Comparison of ENCODE assay signal across 11 cellular contexts in the genomic region with DNA sequence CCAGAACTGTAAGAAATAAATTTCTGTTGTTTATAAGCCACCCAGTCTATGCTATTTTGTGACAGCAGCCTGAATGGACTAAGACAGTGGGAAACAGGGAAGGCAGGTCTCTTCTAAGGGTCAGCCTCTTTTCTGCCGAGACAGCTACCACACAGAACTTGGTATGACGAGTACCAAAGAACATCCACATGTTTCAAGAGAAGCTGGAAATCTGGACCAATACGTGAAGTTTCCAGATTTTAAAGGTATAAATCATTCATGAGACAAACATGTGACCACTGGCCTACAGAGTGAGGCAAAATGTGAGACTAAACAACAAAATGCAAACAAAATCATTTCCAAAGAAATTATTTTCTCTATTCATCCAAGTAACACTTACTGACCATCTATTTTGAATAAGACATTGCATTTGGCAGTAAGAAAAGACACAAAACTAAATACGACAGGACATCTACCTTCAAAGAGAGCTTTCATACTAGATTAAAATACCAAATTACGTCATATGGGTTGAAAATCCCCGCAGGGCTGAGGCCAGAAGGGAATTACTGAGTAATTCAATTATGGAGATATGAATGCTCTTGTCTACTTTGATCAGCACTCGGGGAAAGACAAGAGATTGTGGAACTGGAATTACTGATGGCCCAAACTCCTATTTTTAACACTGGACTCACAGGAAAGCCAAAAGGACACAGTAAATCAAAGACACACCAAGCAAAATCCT. TPM values are rescaled to one million over a fixed set of nuclear protein-coding genes. Genes with fewer than 3 reads are reported as not detected.
A peak's percentile ranks its signal among the peaks of the same experiment; 100 is the strongest.
DNase-seq lines count a peak whose midpoint lies in the region; ATAC-seq and TF ChIP-seq lines count a peak whose summit lies in the region.
"Had no signal": no experiment of that assay in that cellular context is flagged by ENCODE, and none has a peak within 500 bp of the region (broad histone marks: within the 10 kb centered on the region; RNA-seq: fewer than 3 reads in every experiment).

No MANE protein-coding gene starts in this region.

- no TSS peak for BruUV-seq in mammary epithelial cell (replicated peaks; lab: Mats Ljungman, UMichigan)

- no peak for ATAC-seq in lower lobe of right lung
- no peak for ATAC-seq in natural killer cell treated with Interleukin-12 subunit alpha and Interleukin-12 subunit beta and Interleukin-15 and Interleukin-18, amount 100 ng/mL, for 72 hours
- ATAC-seq in activated CD8-positive, alpha-beta T cell treated with anti-CD3 and anti-CD28 coated beads for 36 hours: no peak
- ATAC-seq: activated CD8-positive, alpha-beta T cell treated with anti-CD3 and anti-CD28 coated beads, Interleukin-2, amount 10 ng/mL, durations not matched to agents 7 days and 5 days; activated naive CD8-positive, alpha-beta T cell treated with anti-CD3 and anti-CD28 coated beads, Interleukin-2, amount 50 U/mL, for 24 hours had no signal

- in situ Hi-C loops in mammary epithelial cell (cut with MboI; ENCODE audit: low sequenced_read_pairs in 2 of 2): no loop called here

- no peaks in the 10 kb centered on the region for H3K9me3 Mint-ChIP-seq in natural killer cell treated with Interleukin-12 subunit alpha and Interleukin-12 subunit beta and Interleukin-15 and Interleukin-18, amount 100 ng/mL, for 72 hours
- H3K9me3 Mint-ChIP-seq in activated CD8-positive, alpha-beta T cell treated with anti-CD3 and anti-CD28 coated beads for 36 hours: no peaks in the 10 kb centered on the region
- H3K9me3 Mint-ChIP-seq: activated naive CD8-positive, alpha-beta T cell treated with anti-CD3 and anti-CD28 coated beads, Interleukin-2, amount 50 U/mL, for 24 hours had no signal

- H3K27ac Mint-ChIP-seq in natural killer cell treated with Interleukin-12 subunit alpha and Interleukin-12 subunit beta and Interleukin-15 and Interleukin-18, amount 100 ng/mL, for 72 hours: no peak overlapping the region
- no peak overlapping the region for H3K27ac Mint-ChIP-seq in activated CD8-positive, alpha-beta T cell treated with anti-CD3 and anti-CD28 coated beads for 36 hours
- H3K27ac Mint-ChIP-seq: activated CD8-positive, alpha-beta T cell treated with anti-CD3 and anti-CD28 coated beads, Interleukin-2, amount 10 ng/mL, durations not matched to agents 7 days and 5 days; activated naive CD8-positive, alpha-beta T cell treated with anti-CD3 and anti-CD28 coated beads, Interleukin-2, amount 50 U/mL, for 24 hours had no signal

- POLR2A ChIA-PET in activated CD8-positive, alpha-beta T cell treated with anti-CD3 and anti-CD28 coated beads for 36 hours (lab: Charles Lee): no interaction called here

- H3K4me1 ChIP-seq in KMS-11 (ENCODE audit: low read depth, poor library complexity, severe bottlenecking) (peaks cover 100% of the 10 kb centered on the region), mammary epithelial cell (ENCODE audit: insufficient read depth, low read length) (peaks cover 29% of the 10 kb centered on the region), lower lobe of right lung (peaks cover 90% of the 10 kb centered on the region), suprapubic skin (peaks cover 78% of the 10 kb centered on the region)

- H3K4me2 ChIP-seq in KMS-11 (peak overlapping the region; percentile 91; the same call in 1 of the 2 replicates), mammary epithelial cell (ENCODE audit: insufficient read depth, low read depth, low read length) (peak overlapping the region; percentile 26)

- no peaks in the 10 kb centered on the region for H3K27me3 ChIP-seq in KMS-11 (ENCODE audit: insufficient read depth, low read depth)
- no peaks in the 10 kb centered on the region for H3K27me3 ChIP-seq in mammary epithelial cell (ENCODE audit: insufficient read depth, low read length)
- no peaks in the 10 kb centered on the region for H3K27me3 ChIP-seq in lower lobe of right lung (ENCODE audit: low read depth)
- no peaks in the 10 kb centered on the region for H3K27me3 ChIP-seq in suprapubic skin

- no peak for TF ChIP-seq POLR2A in suprapubic skin (IDR thresholded peaks at IDR 0.05)

- no peak overlapping the region for H3K4me3 Mint-ChIP-seq in natural killer cell treated with Interleukin-12 subunit alpha and Interleukin-12 subunit beta and Interleukin-15 and Interleukin-18, amount 100 ng/mL, for 72 hours
- no peak overlapping the region for H3K4me3 Mint-ChIP-seq in activated CD8-positive, alpha-beta T cell treated with anti-CD3 and anti-CD28 coated beads for 36 hours
- H3K4me3 Mint-ChIP-seq: activated CD8-positive, alpha-beta T cell treated with anti-CD3 and anti-CD28 coated beads, Interleukin-2, amount 10 ng/mL, durations not matched to agents 7 days and 5 days; activated naive CD8-positive, alpha-beta T cell treated with anti-CD3 and anti-CD28 coated beads, Interleukin-2, amount 50 U/mL, for 24 hours had no signal

- CTCF ChIA-PET in mammary epithelial cell (lab: Charles Lee; ENCODE audit: low non-redundant PET): no interaction called here
- CTCF ChIA-PET in activated CD8-positive, alpha-beta T cell treated with anti-CD3 and anti-CD28 coated beads for 36 hours (lab: Charles Lee): interaction anchor here (1.1 to 2.5 kb wide), 2 partner anchors 27 to 149 kb away, joined by 3 to 9 read pairs; no protein-coding TSS in a partner anchor

- H3K4me1 Mint-ChIP-seq in natural killer cell treated with Interleukin-12 subunit alpha and Interleukin-12 subunit beta and Interleukin-15 and Interleukin-18, amount 100 ng/mL, for 72 hours (ENCODE audit: low read depth in 2 of 2): peaks cover 7 to 14% of the 10 kb centered on the region in 2 donors
- peaks cover 28% of the 10 kb centered on the region for H3K4me1 Mint-ChIP-seq in activated CD8-positive, alpha-beta T cell treated with anti-CD3 and anti-CD28 coated beads for 36 hours (ENCODE audit: low read depth)

- H3K9ac ChIP-seq in KMS-11 (no peak overlapping the region), mammary epithelial cell (ENCODE audit: insufficient read depth, low read length) (no peak overlapping the region)

- no peaks in the 10 kb centered on the region for H3K36me3 ChIP-seq in KMS-11 (ENCODE audit: insufficient read depth)
- H3K36me3 ChIP-seq in mammary epithelial cell (ENCODE audit: insufficient read depth, low read length): no peaks in the 10 kb centered on the region
- H3K36me3 ChIP-seq in lower lobe of right lung: no peaks in the 10 kb centered on the region
- H3K36me3 ChIP-seq in suprapubic skin: no peaks in the 10 kb centered on the region

- no peaks in the 10 kb centered on the region for H3K36me3 Mint-ChIP-seq in natural killer cell treated with Interleukin-12 subunit alpha and Interleukin-12 subunit beta and Interleukin-15 and Interleukin-18, amount 100 ng/mL, for 72 hours
- H3K36me3 Mint-ChIP-seq in activated CD8-positive, alpha-beta T cell treated with anti-CD3 and anti-CD28 coated beads for 36 hours (ENCODE audit: low read depth): no peaks in the 10 kb centered on the region

- H4K20me1 ChIP-seq in KMS-11 (ENCODE audit: insufficient read depth) (no peaks in the 10 kb centered on the region), mammary epithelial cell (ENCODE audit: insufficient read depth, low read length) (no peaks in the 10 kb centered on the region)

- H3K79me2 ChIP-seq in KMS-11 (ENCODE audit: insufficient read depth, low read depth): peaks cover 100% of the 10 kb centered on the region
- H3K79me2 ChIP-seq in mammary epithelial cell (ENCODE audit: insufficient read depth, low read length): peaks cover 89% of the 10 kb centered on the region

- TF ChIP-seq EP300 in suprapubic skin (IDR thresholded peaks at IDR 0.05): no peak

- intact Hi-C loops in mammary epithelial cell (cut with micrococcal nuclease) (no loop called here), lower lobe of right lung (cut with DNase I) (no loop called here)
- intact Hi-C loops in activated CD8-positive, alpha-beta T cell treated with anti-CD3 and anti-CD28 coated beads for 36 hours (cut with micrococcal nuclease): no loop called here

- TF ChIP-seq CTCF in KMS-11 (conservative IDR thresholded peaks at IDR 0.05; ENCODE audit: low read depth, low read length) (no peak), mammary epithelial cell (conservative IDR thresholded peaks at IDR 0.05 in 1 of 2, IDR thresholded peaks at IDR 0.05 in 1 of 2; ENCODE audit: extremely low read depth in 1 of 2, insufficient read depth in 1 of 2, low read depth in 1 of 2, low read length in 2 of 2) (no peak), lower lobe of right lung (IDR thresholded peaks at IDR 0.05) (no peak), suprapubic skin (IDR thresholded peaks at IDR 0.05) (no peak)
- TF ChIP-seq CTCF in activated CD8-positive, alpha-beta T cell treated with anti-CD3 and anti-CD28 coated beads for 36 hours (IDR thresholded peaks at IDR 0.05): no peak

- H3K27ac ChIP-seq in KMS-11 (peak overlapping the region; percentile 9; the same call in 1 of the 2 replicates), mammary epithelial cell (ENCODE audit: insufficient read depth, low read depth, low read length) (peak overlapping the region; percentile 11), lower lobe of right lung (peak overlapping the region; percentile 47), suprapubic skin (peak overlapping the region; percentile 51)

- DNase-seq in mammary epithelial cell (no peak), lower lobe of right lung (no peak), suprapubic skin (ENCODE audit: low spot score in 2 of 2) (no peak), GF-D8 (lab: John Stamatoyannopoulos, UW) (no peak), DMS153 (lab: John Stamatoyannopoulos, UW) (no peak)
- DNase-seq in natural killer cell treated with Interleukin-12 subunit alpha and Interleukin-12 subunit beta and Interleukin-15 and Interleukin-18, amount 100 ng/mL, for 72 hours (ENCODE audit: low spot score): no peak
- DNase-seq in activated CD8-positive, alpha-beta T cell treated with anti-CD3 and anti-CD28 coated beads for 36 hours: no peak
- DNase-seq: activated CD8-positive, alpha-beta T cell treated with anti-CD3 and anti-CD28 coated beads, Interleukin-2, amount 10 ng/mL, durations not matched to agents 7 days and 5 days; activated naive CD8-positive, alpha-beta T cell treated with anti-CD3 and anti-CD28 coated beads, Interleukin-2, amount 50 U/mL, for 24 hours; foreskin fibroblast had no signal

- dilution Hi-C loops in mammary epithelial cell (cut with HindIII; ENCODE audit: low sequenced_read_pairs): no loop called here

- H3K4me3 ChIP-seq in KMS-11 (IDR thresholded peaks at IDR 0.05; ENCODE audit: insufficient read depth, low read depth, low read length) (no peak overlapping the region), mammary epithelial cell (replicated peaks in 1 of 3; ENCODE audit: insufficient read depth in 1 of 3, low read depth in 2 of 3, low read length in 3 of 3) (no peak overlapping the region), lower lobe of right lung (no peak overlapping the region), suprapubic skin (no peak overlapping the region)

- H3K9me3 ChIP-seq in mammary epithelial cell (replicated peaks; ENCODE audit: insufficient read depth, low read length) (no peaks in the 10 kb centered on the region), lower lobe of right lung (no peaks in the 10 kb centered on the region), suprapubic skin (no peaks in the 10 kb centered on the region)

- no peaks in the 10 kb centered on the region for H3K27me3 Mint-ChIP-seq in natural killer cell treated with Interleukin-12 subunit alpha and Interleukin-12 subunit beta and Interleukin-15 and Interleukin-18, amount 100 ng/mL, for 72 hours
- H3K27me3 Mint-ChIP-seq in activated CD8-positive, alpha-beta T cell treated with anti-CD3 and anti-CD28 coated beads for 36 hours: no peaks in the 10 kb centered on the region
- H3K27me3 Mint-ChIP-seq: activated naive CD8-positive, alpha-beta T cell treated with anti-CD3 and anti-CD28 coated beads, Interleukin-2, amount 50 U/mL, for 24 hours had no signal

- 63% methylated on average over 7 of the region's 7 CpGs for WGBS in mammary epithelial cell (ENCODE audit: low coverage, missing lambda C conversion rate)
- WGBS in suprapubic skin: 51% methylated on average over 7 of the region's 7 CpGs

- no peak overlapping the region for H2AFZ ChIP-seq in KMS-11 (ENCODE audit: low read depth)
- H2AFZ ChIP-seq in mammary epithelial cell (ENCODE audit: low read depth, low read length): no peak overlapping the region

RNA-seq across cellular contexts. Expression of a gene that starts 7.2 kb away (rescaled TPM):
- 100 to 1,000 TPM in 1 of 2 donors, 10 to 100 TPM in 1; 75.6 to 103 TPM for total RNA-seq in mammary epithelial cell
- 41.9 TPM for polyA plus RNA-seq in mammary epithelial cell
- polyA minus RNA-seq in mammary epithelial cell: 131 TPM
- total RNA-seq in lower lobe of right lung: 166 TPM
- 100 to 1,000 TPM in 2 of 4 donors, 10 to 100 TPM in 2; 87.6 to 107 (median 95.8) TPM for total RNA-seq in suprapubic skin
- total RNA-seq in natural killer cell treated with Interleukin-12 subunit alpha and Interleukin-12 subunit beta and Interleukin-15 and Interleukin-18, amount 100 ng/mL, for 72 hours: 10 to 100 TPM in 1 of 2 donors, 1 to 10 TPM in 1; 9.9 to 13.9 TPM
- 1 to 10 TPM; 2.6 to 3.1 TPM for total RNA-seq in activated CD8-positive, alpha-beta T cell treated with anti-CD3 and anti-CD28 coated beads for 36 hours

RNA-seq across cellular contexts. Expression of a gene that starts 45.1 kb away (rescaled TPM):
- 1 to 10 TPM in 1 of 2 donors, under 1 TPM in 1; 0.80 to 1.5 TPM for total RNA-seq in mammary epithelial cell
- polyA plus RNA-seq in mammary epithelial cell: 0.23 TPM
- not detected for polyA minus RNA-seq in mammary epithelial cell
- 6.4 TPM for total RNA-seq in lower lobe of right lung
- 1 to 10 TPM in 2 of 4 donors, under 1 TPM in 2; 0.30 to 5.3 (median 0.98) TPM for total RNA-seq in suprapubic skin
- not detected for total RNA-seq in natural killer cell treated with Interleukin-12 subunit alpha and Interleukin-12 subunit beta and Interleukin-15 and Interleukin-18, amount 100 ng/mL, for 72 hours
- not detected for total RNA-seq in activated CD8-positive, alpha-beta T cell treated with anti-CD3 and anti-CD28 coated beads for 36 hours
- total RNA-seq: activated CD8-positive, alpha-beta T cell treated with anti-CD3 and anti-CD28 coated beads, Interleukin-2, amount 10 ng/mL, durations not matched to agents 7 days and 5 days had no signal

RNA-seq across cellular contexts. Expression of a gene that starts 58.2 kb away (rescaled TPM):
- total RNA-seq in mammary epithelial cell (10 to 100 TPM; 45.3 to 48.6 TPM), lower lobe of right lung (34.5 TPM), suprapubic skin (10 to 100 TPM; 30.2 to 36.6 (median 33.4) TPM)
- 29.6 TPM for polyA plus RNA-seq in mammary epithelial cell
- polyA minus RNA-seq in mammary epithelial cell: 47.1 TPM
- total RNA-seq in natural killer cell treated with Interleukin-12 subunit alpha and Interleukin-12 subunit beta and Interleukin-15 and Interleukin-18, amount 100 ng/mL, for 72 hours: 10 to 100 TPM; 63.7 to 66.6 TPM
- total RNA-seq in activated CD8-positive, alpha-beta T cell treated with anti-CD3 and anti-CD28 coated beads for 36 hours: 10 to 100 TPM; 61.7 to 61.9 TPM

Comparison
In these comparisons a context has a peak if more than half of its experiments do, and no peak if none do; other contexts are left out.
1. RNA of a gene that starts 7.2 kb away (total RNA-seq): 166 TPM in lower lobe of right lung (single experiment), 75.6 to 103 TPM in mammary epithelial cell and 87.6 to 107 TPM in suprapubic skin; 9.9 to 13.9 TPM in natural killer cell treated with Interleukin-12 subunit alpha and Interleukin-12 subunit beta and Interleukin-15 and Interleukin-18, amount 100 ng/mL, for 72 hours and 2.6 to 3.1 TPM in activated CD8-positive, alpha-beta T cell treated with anti-CD3 and anti-CD28 coated beads for 36 hours; every median in the first group is over 4 times any median in the second.
2. Peak in every context shown above with its lines, with median percentiles within 50 percentile points of each other: H3K27ac ChIP-seq.